17 cellular contexts compared by ENCODE assay signal in the genomic region with DNA sequence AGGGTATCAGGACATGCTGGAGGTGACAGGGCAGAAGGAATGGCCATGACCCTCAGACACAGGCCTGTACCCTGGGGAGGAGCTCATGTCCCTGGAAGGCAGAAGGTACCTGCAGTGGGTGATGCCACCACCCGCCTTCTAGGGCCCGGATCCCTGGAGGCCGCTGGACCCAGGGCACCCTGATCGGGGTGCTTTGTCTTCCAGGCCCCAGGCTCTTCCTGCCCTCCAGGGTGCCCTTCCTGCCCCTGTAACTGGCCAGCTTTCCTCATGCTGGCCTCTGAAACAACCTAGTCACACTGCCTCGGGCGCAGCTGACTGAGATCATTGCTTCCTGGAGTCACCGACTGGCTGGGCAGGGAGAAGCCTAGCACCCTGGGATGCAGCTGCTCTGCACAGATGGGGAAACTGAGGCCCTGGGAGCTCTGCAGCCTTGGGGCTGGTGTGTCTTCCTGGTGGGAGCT. TPM values are rescaled to one million over a fixed set of nuclear protein-coding genes. Genes with fewer than 3 reads are reported as not detected.
A peak's percentile ranks its signal among the peaks of the same experiment; 100 is the strongest.
DNase-seq lines count a peak whose midpoint lies in the region; ATAC-seq, FAIRE-seq and TF ChIP-seq lines count a peak whose summit lies in the region.
"Had no signal": no experiment of that assay in that cellular context is flagged by ENCODE, and none has a peak within 500 bp of the region (broad histone marks: within the 10 kb centered on the region; RNA-seq: fewer than 3 reads in every experiment).

No MANE protein-coding gene starts in this region.

- TF ChIP-seq CTCF in CD8-positive, alpha-beta T cell (IDR thresholded peaks at IDR 0.05) = no peak
- TF ChIP-seq CTCF in HepG2 (CRISPR knock-in tag; IDR thresholded peaks at IDR 0.05) = no peak

- no peaks in the 10 kb centered on the region for H3K79me2 ChIP-seq in HepG2 (ENCODE audit: insufficient read depth, low read length)

- CTCF ChIA-PET in CD8-positive, alpha-beta T cell (lab: Charles Lee) = interaction anchor here (0.7 to 16.4 kb wide), 8 partner anchors 9 to 393 kb away, joined by 3 to 155 read pairs (median 16); a partner anchor contains a TSS
- CTCF ChIA-PET in activated CD4-positive, alpha-beta memory T cell treated with anti-CD3 and anti-CD28 coated beads, Interleukin-2, amount 10 ng/mL, durations not matched to agents 7 days and 5 days (lab: Charles Lee) = interaction anchor here (0.8 to 4.2 kb wide), 3 partner anchors 7 to 247 kb away, joined by 3 to 37 read pairs (median 15); a partner anchor contains a TSS
- CTCF ChIA-PET in HepG2 (lab: Yijun Ruan, JAX; ENCODE audit: low intra/inter-chr PET ratio, low total read pairs) = no interaction called here

- TF ChIP-seq POLR2A in HepG2 (IDR thresholded peaks at IDR 0.05; ENCODE audit: insufficient read depth in 1 of 2, low read depth in 2 of 2, low read length in 2 of 2) = no peak

- WGBS in HepG2 (ENCODE audit: low lambda C conversion rate) = 67% methylated on average over 7 of the region's 7 CpGs

- H3K36me3 Mint-ChIP-seq in CD8-positive, alpha-beta T cell = peaks cover 38% of the 10 kb centered on the region
- peaks cover 70% of the 10 kb centered on the region for H3K36me3 Mint-ChIP-seq in activated CD4-positive, alpha-beta memory T cell treated with anti-CD3 and anti-CD28 coated beads, Interleukin-2, amount 10 ng/mL, durations not matched to agents 7 days and 5 days (ENCODE audit: low read depth)

- H3K36me3 ChIP-seq in CD8-positive, alpha-beta T cell (ENCODE audit: insufficient read depth, low read length) = peaks cover 5% of the 10 kb centered on the region
- no peaks in the 10 kb centered on the region for H3K36me3 ChIP-seq in HepG2 (replicated peaks in 1 of 2; ENCODE audit: control insufficient read depth in 1 of 2, insufficient read depth in 2 of 2, low read length in 2 of 2)
- H3K36me3 ChIP-seq: BE2C, right atrium auricular region, SJCRH30 had no signal

- H3K4me3 Mint-ChIP-seq in CD8-positive, alpha-beta T cell = peak overlapping the region; percentile 86
- H3K4me3 Mint-ChIP-seq in activated CD4-positive, alpha-beta memory T cell treated with anti-CD3 and anti-CD28 coated beads, Interleukin-2, amount 10 ng/mL, durations not matched to agents 7 days and 5 days = no peak overlapping the region

- H2AFZ ChIP-seq in HepG2 (ENCODE audit: low read length) = no peak overlapping the region

- no peaks in the 10 kb centered on the region for H4K20me1 ChIP-seq in HepG2 (ENCODE audit: insufficient read depth, low read length)

- in situ Hi-C loops in HepG2 (cut with HindIII; ENCODE audit: extremely low pct_ligation_motif_present, low pct_unique_long_range_greater_than_20kb) = loop anchor here (5.0 kb wide), 1 partner anchor 50 kb away; no protein-coding TSS in a partner anchor
- in situ Hi-C loops in KBM-7 (cut with MboI; ENCODE audit: low pct_unique_long_range_greater_than_20kb, low sequenced_read_pairs) = no loop called here

- TF ChIP-seq EP300 in HepG2 (IDR thresholded peaks at IDR 0.05; ENCODE audit: low read depth in 2 of 2, low read length in 2 of 2) (no peak), HepG2 (CRISPR knock-in tag; IDR thresholded peaks at IDR 0.05; ENCODE audit: borderline replicate concordance) (no peak)

- no peaks in the 10 kb centered on the region for H3K9me3 ChIP-seq in CD8-positive, alpha-beta T cell (ENCODE audit: low read length)
- H3K9me3 ChIP-seq in HepG2 (ENCODE audit: low read length) = no peaks in the 10 kb centered on the region
- H3K9me3 ChIP-seq: BE2C, right atrium auricular region had no signal

- H3K27ac Mint-ChIP-seq in CD8-positive, alpha-beta T cell = peak overlapping the region; percentile 98
- H3K27ac Mint-ChIP-seq in activated CD4-positive, alpha-beta memory T cell treated with anti-CD3 and anti-CD28 coated beads, Interleukin-2, amount 10 ng/mL, durations not matched to agents 7 days and 5 days = peak overlapping the region; percentile 98

- peaks cover 90% of the 10 kb centered on the region for H3K4me1 ChIP-seq in CD8-positive, alpha-beta T cell (ENCODE audit: insufficient read depth, low read length)
- peaks cover 34% of the 10 kb centered on the region for H3K4me1 ChIP-seq in HepG2 (ENCODE audit: insufficient read depth, low read length)

- H3K27me3 ChIP-seq in CD8-positive, alpha-beta T cell (ENCODE audit: insufficient read depth, low read length) = no peaks in the 10 kb centered on the region
- H3K27me3 ChIP-seq in HepG2 (ENCODE audit: control insufficient read depth in 1 of 2, insufficient read depth in 2 of 2, low read length in 2 of 2) = peaks cover 2 to 26% of the 10 kb centered on the region in 2 experiments; a peak in 3 of 5 replicates
- H3K27me3 ChIP-seq: BE2C, right atrium auricular region, SJCRH30 had no signal

- H3K9me3 Mint-ChIP-seq in CD8-positive, alpha-beta T cell = no peaks in the 10 kb centered on the region
- H3K9me3 Mint-ChIP-seq in activated CD4-positive, alpha-beta memory T cell treated with anti-CD3 and anti-CD28 coated beads, Interleukin-2, amount 10 ng/mL, durations not matched to agents 7 days and 5 days = no peaks in the 10 kb centered on the region

- intact Hi-C loops in CD8-positive, alpha-beta T cell (cut with DNase I, micrococcal nuclease) = loop anchor here in 1 of 2 experiments (2.0 kb wide), 1 partner anchor 115 kb away; no protein-coding TSS in a partner anchor
- intact Hi-C loops in HepG2 (cut with micrococcal nuclease; ENCODE audit: unreplicated experiment) = no loop called here

- no peaks in the 10 kb centered on the region for H3K27me3 Mint-ChIP-seq in CD8-positive, alpha-beta T cell (ENCODE audit: low read depth)
- no peaks in the 10 kb centered on the region for H3K27me3 Mint-ChIP-seq in activated CD4-positive, alpha-beta memory T cell treated with anti-CD3 and anti-CD28 coated beads, Interleukin-2, amount 10 ng/mL, durations not matched to agents 7 days and 5 days

- H3K4me2 ChIP-seq in HepG2 (ENCODE audit: low read depth, low read length) = no peak overlapping the region
- H3K4me2 ChIP-seq: KMS-11 had no signal

- no peak overlapping the region for H3K9ac ChIP-seq in HepG2 (ENCODE audit: insufficient read depth, low read depth, low read length)
- H3K9ac ChIP-seq: KMS-11 had no signal

- H3K4me1 Mint-ChIP-seq in CD8-positive, alpha-beta T cell (ENCODE audit: low read depth) = peaks cover 92% of the 10 kb centered on the region
- peaks cover 92% of the 10 kb centered on the region for H3K4me1 Mint-ChIP-seq in activated CD4-positive, alpha-beta memory T cell treated with anti-CD3 and anti-CD28 coated beads, Interleukin-2, amount 10 ng/mL, durations not matched to agents 7 days and 5 days

- DNase-seq in AML-193 (lab: John Stamatoyannopoulos, UW) (peak; percentile 14 to 54), HepG2 (ENCODE audit: low spot score) (no peak), NCI-H1694 treated with DMSO at 0.1 percent for 48 hours (lab: John Stamatoyannopoulos, UW) (no peak), KBM-7 (no peak), GM03348 (ENCODE audit: low spot score) (no peak)
- no peak for DNase-seq in CD8-positive, alpha-beta T cell
- DNase-seq in activated CD4-positive, alpha-beta memory T cell treated with anti-CD3 and anti-CD28 coated beads, Interleukin-2, amount 10 ng/mL, durations not matched to agents 7 days and 5 days = no peak
- DNase-seq: BE2C; kidney glomerular epithelial cell; NCI-H187; SJCRH30; stimulated activated CD4-positive, alpha-beta T cell treated with anti-CD3 and anti-CD28 coated beads, Interleukin-4, amount 100 ng/mL, for 24 hours; stimulated activated naive CD4-positive, alpha-beta T cell treated with Interleukin-2 at 50 U/mL for 16 hours had no signal

- POLR2A ChIA-PET in CD8-positive, alpha-beta T cell (lab: Charles Lee) = interaction anchor here (0.6 to 2.6 kb wide), 4 partner anchors 12 to 107 kb away, joined by 3 to 9 read pairs (median 5); no protein-coding TSS in a partner anchor
- POLR2A ChIA-PET in activated CD4-positive, alpha-beta memory T cell treated with anti-CD3 and anti-CD28 coated beads, Interleukin-2, amount 10 ng/mL, durations not matched to agents 7 days and 5 days (lab: Charles Lee) = interaction anchor here (1.3 to 37.2 kb wide), 4 partner anchors 2 to 66 kb away, joined by 6 to 686 read pairs (median 366); a partner anchor contains a TSS
- POLR2A ChIA-PET in HepG2 (lab: Yijun Ruan, JAX) = no interaction called here

- H3K4me3 ChIP-seq in CD8-positive, alpha-beta T cell (ENCODE audit: low read depth, low read length) = peak overlapping the region; percentile 80
- no peak overlapping the region for H3K4me3 ChIP-seq in HepG2 (replicated peaks in 1 of 3; ENCODE audit: insufficient read depth in 1 of 3, low read depth in 2 of 3, low read length in 3 of 3)
- H3K4me3 ChIP-seq: right atrium auricular region, SJCRH30 had no signal

- H3K27ac ChIP-seq in CD8-positive, alpha-beta T cell (ENCODE audit: low read depth, low read length) = no peak overlapping the region
- H3K27ac ChIP-seq in HepG2 (ENCODE audit: extremely low read length, insufficient read depth, low read length) = no peak overlapping the region
- H3K27ac ChIP-seq: epithelial cell of prostate, KMS-11, right atrium auricular region, SJCRH30 had no signal

- no TSS peak for BruUV-seq in HepG2 (replicated peaks; lab: Mats Ljungman, UMichigan)

- no peak for ATAC-seq in CD8-positive, alpha-beta T cell
- peak; percentile 6; the same call in 2 of the 3 replicates for ATAC-seq in HepG2
- no peak for ATAC-seq in GM19397 (IDR thresholded peaks at IDR 0.05; ENCODE audit: unreplicated experiment)

- TF ChIP-seq RAD21 in HepG2 (CRISPR knock-in tag; IDR thresholded peaks at IDR 0.05) = no peak

- FAIRE-seq in HepG2 (lab: Jason Lieb, UNC) = no peak

RNA-seq across cellular contexts. Expression of a gene that starts 5.8 kb away (rescaled TPM):
- 100 to 1,000 TPM; 117 to 126 TPM for total RNA-seq in CD8-positive, alpha-beta T cell
- total RNA-seq in activated CD4-positive, alpha-beta memory T cell treated with anti-CD3 and anti-CD28 coated beads, Interleukin-2, amount 10 ng/mL, durations not matched to agents 7 days and 5 days = 100 to 1,000 TPM; 266 to 270 TPM
- total RNA-seq in HepG2 (2016; rRNA removed; fragmentation: Illumina TruSeq; extraction: Trizol) = 2.3 and 4.3 TPM in 2 replicates
- 0.51 and 1.3 TPM in 2 replicates for total RNA-seq in HepG2 (2016; cell fraction: cytosol; rRNA removed; fragmentation: Illumina TruSeq; extraction: Trizol; ENCODE audit: low read depth)
- 2.5 and 4.5 TPM in 2 replicates for total RNA-seq in HepG2 (2016; cell fraction: insoluble cytoplasmic fraction; rRNA removed; fragmentation: Illumina TruSeq; extraction: Trizol)
- 1.1 and 1.8 TPM in 2 replicates for total RNA-seq in HepG2 (2016; cell fraction: membrane; rRNA removed; fragmentation: Illumina TruSeq; extraction: Trizol)
- total RNA-seq in HepG2 (2016; cell fraction: nucleus; rRNA removed; fragmentation: Illumina TruSeq; extraction: Trizol) = 3.9 and 5.9 TPM in 2 replicates
- polyA plus RNA-seq in HepG2 (2011; rRNA removed) = 2.2 and 3.7 TPM in 2 replicates
- polyA plus RNA-seq in HepG2 (2011; cell fraction: cytosol; rRNA removed) = 1.2 and 1.5 TPM in 2 replicates
- 14.6 and 16.9 TPM in 2 replicates for polyA plus RNA-seq in HepG2 (2011; cell fraction: nucleus; rRNA removed)
- polyA plus RNA-seq in HepG2 (2012) = 1.7 and 3.0 TPM in 2 replicates
- polyA plus RNA-seq in HepG2 (2016; cell fraction: cytosol; fragmentation: Illumina TruSeq; extraction: Trizol; ENCODE audit: low read depth) = 0.17 and 0.38 TPM in 2 replicates
- polyA plus RNA-seq in HepG2 (2016; cell fraction: insoluble cytoplasmic fraction; fragmentation: Illumina TruSeq; extraction: Trizol; ENCODE audit: low read depth) = 1.2 and 1.4 TPM in 2 replicates
- polyA plus RNA-seq in HepG2 (2016; cell fraction: membrane; fragmentation: Illumina TruSeq; extraction: Trizol; ENCODE audit: low read depth) = 0.44 and 0.47 TPM in 2 replicates
- 6.9 and 8.7 TPM in 2 replicates for polyA plus RNA-seq in HepG2 (2016; cell fraction: nucleus; fragmentation: Illumina TruSeq; extraction: Trizol; ENCODE audit: insufficient read depth, low read depth)
- polyA minus RNA-seq in HepG2 (2011; rRNA and poly(A)+ RNA removed; ENCODE audit: low replicate concordance) = 17.5 and 40.6 TPM in 2 replicates
- polyA minus RNA-seq in HepG2 (2011; cell fraction: cytosol; rRNA and poly(A)+ RNA removed) = 2.0 and 5.5 TPM in 2 replicates
- 9.0 and 10.2 TPM in 2 replicates for polyA minus RNA-seq in HepG2 (2011; cell fraction: nucleus; rRNA and poly(A)+ RNA removed)

Comparison
In these comparisons a context has a peak if more than half of its experiments do, and no peak if none do; other contexts are left out.
1. DNase-seq: peak in AML-193 (2 of 2); none in CD8-positive, alpha-beta T cell (0 of 7), activated CD4-positive, alpha-beta memory T cell treated with anti-CD3 and anti-CD28 coated beads, Interleukin-2, amount 10 ng/mL, durations not matched to agents 7 days and 5 days (single experiment), HepG2 (single experiment), NCI-H1694 treated with DMSO at 0.1 percent for 48 hours (single experiment), KBM-7 (single experiment) and GM03348 (single experiment).
2. RNA of a gene that starts 5.8 kb away (total RNA-seq): 266 to 270 TPM in activated CD4-positive, alpha-beta memory T cell treated with anti-CD3 and anti-CD28 coated beads, Interleukin-2, amount 10 ng/mL, durations not matched to agents 7 days and 5 days and 117 to 126 TPM in CD8-positive, alpha-beta T cell; 0.51 to 5.9 TPM in HepG2; every median in the first group is over 10 times any median in the second.